1 cellular context compared by ENCODE assay signal in the genomic region with DNA sequence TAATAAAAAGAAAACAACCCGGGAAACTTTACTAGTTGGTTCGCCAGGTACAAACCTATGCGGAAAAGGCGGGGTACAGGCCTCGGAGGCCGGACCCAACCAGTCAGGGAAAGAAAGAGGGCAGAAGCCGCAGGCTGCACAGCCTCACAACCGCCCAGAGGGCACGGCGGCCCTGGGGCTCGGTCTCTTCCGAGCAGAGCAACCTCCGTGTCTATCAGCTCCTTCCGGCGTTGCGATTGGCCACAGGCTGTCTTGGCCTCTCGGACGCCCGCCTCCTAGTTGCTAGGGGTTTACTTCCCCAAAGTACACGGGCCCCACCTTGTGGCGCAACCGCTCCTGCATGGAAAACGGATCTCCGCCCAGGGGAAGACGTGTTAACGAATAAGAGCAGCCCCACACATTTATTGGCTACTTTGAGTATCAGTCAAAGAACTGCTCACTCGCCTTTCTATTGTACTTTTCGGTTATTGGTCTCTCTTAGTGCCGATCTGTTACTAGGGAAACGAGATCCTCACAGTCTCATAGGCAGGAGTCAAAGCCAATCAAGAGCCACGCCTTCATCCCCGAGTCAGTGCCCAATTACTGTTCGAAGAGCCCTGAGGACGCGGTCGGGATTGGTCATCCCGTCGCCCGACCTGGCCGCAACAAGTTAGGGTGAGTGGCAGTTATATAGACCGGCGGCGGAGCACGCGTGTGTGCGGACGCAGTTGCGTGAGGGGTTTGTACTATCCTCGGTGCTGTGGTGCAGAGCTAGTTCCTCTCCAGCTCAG.
A peak's percentile ranks its signal among the peaks of the same experiment; 100 is the strongest.
TF ChIP-seq lines count a peak whose summit lies in the region.

A gene (plus strand): TSS at position 696 of the 770 bp plus-strand sequence. CDS start 14,667 bp downstream, outside the sequence.

TF ChIP-seq in GM12878, 131 proteins besides CTCF, POLR2A, EP300 and RAD21 (continued from another document and continues in another):
- TF ChIP-seq, protein P1, sequence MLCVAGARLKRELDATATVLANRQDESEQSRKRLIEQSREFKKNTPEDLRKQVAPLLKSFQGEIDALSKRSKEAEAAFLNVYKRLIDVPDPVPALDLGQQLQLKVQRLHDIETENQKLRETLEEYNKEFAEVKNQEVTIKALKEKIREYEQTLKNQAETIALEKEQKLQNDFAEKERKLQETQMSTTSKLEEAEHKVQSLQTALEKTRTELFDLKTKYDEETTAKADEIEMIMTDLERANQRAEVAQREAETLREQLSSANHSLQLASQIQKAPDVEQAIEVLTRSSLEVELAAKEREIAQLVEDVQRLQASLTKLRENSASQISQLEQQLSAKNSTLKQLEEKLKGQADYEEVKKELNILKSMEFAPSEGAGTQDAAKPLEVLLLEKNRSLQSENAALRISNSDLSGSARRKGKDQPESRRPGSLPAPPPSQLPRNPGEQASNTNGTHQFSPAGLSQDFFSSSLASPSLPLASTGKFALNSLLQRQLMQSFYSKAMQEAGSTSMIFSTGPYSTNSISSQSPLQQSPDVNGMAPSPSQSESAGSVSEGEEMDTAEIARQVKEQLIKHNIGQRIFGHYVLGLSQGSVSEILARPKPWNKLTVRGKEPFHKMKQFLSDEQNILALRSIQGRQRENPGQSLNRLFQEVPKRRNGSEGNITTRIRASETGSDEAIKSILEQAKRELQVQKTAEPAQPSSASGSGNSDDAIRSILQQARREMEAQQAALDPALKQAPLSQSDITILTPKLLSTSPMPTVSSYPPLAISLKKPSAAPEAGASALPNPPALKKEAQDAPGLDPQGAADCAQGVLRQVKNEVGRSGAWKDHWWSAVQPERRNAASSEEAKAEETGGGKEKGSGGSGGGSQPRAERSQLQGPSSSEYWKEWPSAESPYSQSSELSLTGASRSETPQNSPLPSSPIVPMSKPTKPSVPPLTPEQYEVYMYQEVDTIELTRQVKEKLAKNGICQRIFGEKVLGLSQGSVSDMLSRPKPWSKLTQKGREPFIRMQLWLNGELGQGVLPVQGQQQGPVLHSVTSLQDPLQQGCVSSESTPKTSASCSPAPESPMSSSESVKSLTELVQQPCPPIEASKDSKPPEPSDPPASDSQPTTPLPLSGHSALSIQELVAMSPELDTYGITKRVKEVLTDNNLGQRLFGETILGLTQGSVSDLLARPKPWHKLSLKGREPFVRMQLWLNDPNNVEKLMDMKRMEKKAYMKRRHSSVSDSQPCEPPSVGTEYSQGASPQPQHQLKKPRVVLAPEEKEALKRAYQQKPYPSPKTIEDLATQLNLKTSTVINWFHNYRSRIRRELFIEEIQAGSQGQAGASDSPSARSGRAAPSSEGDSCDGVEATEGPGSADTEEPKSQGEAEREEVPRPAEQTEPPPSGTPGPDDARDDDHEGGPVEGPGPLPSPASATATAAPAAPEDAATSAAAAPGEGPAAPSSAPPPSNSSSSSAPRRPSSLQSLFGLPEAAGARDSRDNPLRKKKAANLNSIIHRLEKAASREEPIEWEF (IDR thresholded peaks at IDR 0.05; ENCODE audit: insufficient replicate concordance, low read depth, low read length) = no peak
- 0 out of 2 replicates have a peak, but pooled peaks have one; percentile 47 for TF ChIP-seq CHD4 (IDR thresholded peaks at IDR 0.05)
- TF ChIP-seq MEF2A (IDR thresholded peaks at IDR 0.05; ENCODE audit: insufficient read depth, low read depth, low read length) = no peak
- no peak for TF ChIP-seq SRF (IDR thresholded peaks at IDR 0.05; ENCODE audit: low read depth in 2 of 2, low read length in 2 of 2)
- TF ChIP-seq IRF4 (IDR thresholded peaks at IDR 0.05; ENCODE audit: low read depth, low read length) = 0 out of 2 replicates have a peak, but pooled peaks have one; percentile 11
- TF ChIP-seq CHD2 (IDR thresholded peaks at IDR 0.05; ENCODE audit: borderline replicate concordance, low read depth, low read length) = peak; percentile 97
- TF ChIP-seq, protein P2, sequence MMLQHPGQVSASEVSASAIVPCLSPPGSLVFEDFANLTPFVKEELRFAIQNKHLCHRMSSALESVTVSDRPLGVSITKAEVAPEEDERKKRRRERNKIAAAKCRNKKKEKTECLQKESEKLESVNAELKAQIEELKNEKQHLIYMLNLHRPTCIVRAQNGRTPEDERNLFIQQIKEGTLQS (IDR thresholded peaks at IDR 0.05; ENCODE audit: borderline replicate concordance, extremely low read depth, low read depth, low read length) = no peak
- TF ChIP-seq SREBF1 (IDR thresholded peaks at IDR 0.05; ENCODE audit: low read length) = peak; percentile 20; the same call in 1 of the 2 replicates
- TF ChIP-seq BHLHE40 (IDR thresholded peaks at IDR 0.05; ENCODE audit: borderline replicate concordance in 1 of 2, low read depth in 2 of 2, low read length in 1 of 2) = peak; percentile 91 to 96
- TF ChIP-seq ZSCAN29 (IDR thresholded peaks at IDR 0.05) = no peak
- TF ChIP-seq YBX1 (IDR thresholded peaks at IDR 0.05) = no peak
- TF ChIP-seq SUZ12 (IDR thresholded peaks at IDR 0.05; ENCODE audit: unreplicated experiment) = no peak
- TF ChIP-seq NR2C2 (IDR thresholded peaks at IDR 0.05; ENCODE audit: borderline replicate concordance, control insufficient read depth, insufficient read length, low read depth) = no peak
- TF ChIP-seq EED (IDR thresholded peaks at IDR 0.05; ENCODE audit: low read depth) = no peak
- TF ChIP-seq, protein P3, sequence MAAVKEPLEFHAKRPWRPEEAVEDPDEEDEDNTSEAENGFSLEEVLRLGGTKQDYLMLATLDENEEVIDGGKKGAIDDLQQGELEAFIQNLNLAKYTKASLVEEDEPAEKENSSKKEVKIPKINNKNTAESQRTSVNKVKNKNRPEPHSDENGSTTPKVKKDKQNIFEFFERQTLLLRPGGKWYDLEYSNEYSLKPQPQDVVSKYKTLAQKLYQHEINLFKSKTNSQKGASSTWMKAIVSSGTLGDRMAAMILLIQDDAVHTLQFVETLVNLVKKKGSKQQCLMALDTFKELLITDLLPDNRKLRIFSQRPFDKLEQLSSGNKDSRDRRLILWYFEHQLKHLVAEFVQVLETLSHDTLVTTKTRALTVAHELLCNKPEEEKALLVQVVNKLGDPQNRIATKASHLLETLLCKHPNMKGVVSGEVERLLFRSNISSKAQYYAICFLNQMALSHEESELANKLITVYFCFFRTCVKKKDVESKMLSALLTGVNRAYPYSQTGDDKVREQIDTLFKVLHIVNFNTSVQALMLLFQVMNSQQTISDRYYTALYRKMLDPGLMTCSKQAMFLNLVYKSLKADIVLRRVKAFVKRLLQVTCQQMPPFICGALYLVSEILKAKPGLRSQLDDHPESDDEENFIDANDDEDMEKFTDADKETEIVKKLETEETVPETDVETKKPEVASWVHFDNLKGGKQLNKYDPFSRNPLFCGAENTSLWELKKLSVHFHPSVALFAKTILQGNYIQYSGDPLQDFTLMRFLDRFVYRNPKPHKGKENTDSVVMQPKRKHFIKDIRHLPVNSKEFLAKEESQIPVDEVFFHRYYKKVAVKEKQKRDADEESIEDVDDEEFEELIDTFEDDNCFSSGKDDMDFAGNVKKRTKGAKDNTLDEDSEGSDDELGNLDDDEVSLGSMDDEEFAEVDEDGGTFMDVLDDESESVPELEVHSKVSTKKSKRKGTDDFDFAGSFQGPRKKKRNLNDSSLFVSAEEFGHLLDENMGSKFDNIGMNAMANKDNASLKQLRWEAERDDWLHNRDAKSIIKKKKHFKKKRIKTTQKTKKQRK (IDR thresholded peaks at IDR 0.05; ENCODE audit: low read depth, low read length) = peak; percentile 95
- peak; percentile 88 for TF ChIP-seq CREB1 (IDR thresholded peaks at IDR 0.05; ENCODE audit: low read depth)
- peak; percentile 88; the same call in 1 of the 2 replicates for TF ChIP-seq MXI1 (IDR thresholded peaks at IDR 0.05; ENCODE audit: low read depth, low read length)
- peak; percentile 5; the same call in 1 of the 2 replicates for TF ChIP-seq CBX5 (IDR thresholded peaks at IDR 0.05; ENCODE audit: low read depth)
- TF ChIP-seq SMAD1 (IDR thresholded peaks at IDR 0.05; ENCODE audit: low read depth, partially characterized antibody) = peak; percentile 61
- TF ChIP-seq, protein P4, sequence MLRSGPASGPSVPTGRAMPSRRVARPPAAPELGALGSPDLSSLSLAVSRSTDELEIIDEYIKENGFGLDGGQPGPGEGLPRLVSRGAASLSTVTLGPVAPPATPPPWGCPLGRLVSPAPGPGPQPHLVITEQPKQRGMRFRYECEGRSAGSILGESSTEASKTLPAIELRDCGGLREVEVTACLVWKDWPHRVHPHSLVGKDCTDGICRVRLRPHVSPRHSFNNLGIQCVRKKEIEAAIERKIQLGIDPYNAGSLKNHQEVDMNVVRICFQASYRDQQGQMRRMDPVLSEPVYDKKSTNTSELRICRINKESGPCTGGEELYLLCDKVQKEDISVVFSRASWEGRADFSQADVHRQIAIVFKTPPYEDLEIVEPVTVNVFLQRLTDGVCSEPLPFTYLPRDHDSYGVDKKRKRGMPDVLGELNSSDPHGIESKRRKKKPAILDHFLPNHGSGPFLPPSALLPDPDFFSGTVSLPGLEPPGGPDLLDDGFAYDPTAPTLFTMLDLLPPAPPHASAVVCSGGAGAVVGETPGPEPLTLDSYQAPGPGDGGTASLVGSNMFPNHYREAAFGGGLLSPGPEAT (IDR thresholded peaks at IDR 0.05; ENCODE audit: low read depth) = no peak
- TF ChIP-seq POLR2AphosphoS5 (IDR thresholded peaks at IDR 0.05; ENCODE audit: low read length) = peak; percentile 99
- peak; percentile 2; the same call in 1 of the 2 replicates for TF ChIP-seq SIN3A (IDR thresholded peaks at IDR 0.05; ENCODE audit: low read depth, low read length)
- TF ChIP-seq, protein P5, sequence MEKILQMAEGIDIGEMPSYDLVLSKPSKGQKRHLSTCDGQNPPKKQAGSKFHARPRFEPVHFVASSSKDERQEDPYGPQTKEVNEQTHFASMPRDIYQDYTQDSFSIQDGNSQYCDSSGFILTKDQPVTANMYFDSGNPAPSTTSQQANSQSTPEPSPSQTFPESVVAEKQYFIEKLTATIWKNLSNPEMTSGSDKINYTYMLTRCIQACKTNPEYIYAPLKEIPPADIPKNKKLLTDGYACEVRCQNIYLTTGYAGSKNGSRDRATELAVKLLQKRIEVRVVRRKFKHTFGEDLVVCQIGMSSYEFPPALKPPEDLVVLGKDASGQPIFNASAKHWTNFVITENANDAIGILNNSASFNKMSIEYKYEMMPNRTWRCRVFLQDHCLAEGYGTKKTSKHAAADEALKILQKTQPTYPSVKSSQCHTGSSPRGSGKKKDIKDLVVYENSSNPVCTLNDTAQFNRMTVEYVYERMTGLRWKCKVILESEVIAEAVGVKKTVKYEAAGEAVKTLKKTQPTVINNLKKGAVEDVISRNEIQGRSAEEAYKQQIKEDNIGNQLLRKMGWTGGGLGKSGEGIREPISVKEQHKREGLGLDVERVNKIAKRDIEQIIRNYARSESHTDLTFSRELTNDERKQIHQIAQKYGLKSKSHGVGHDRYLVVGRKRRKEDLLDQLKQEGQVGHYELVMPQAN (conservative IDR thresholded peaks at IDR 0.05) = peak; percentile 31; the same call in 1 of the 2 replicates
- peak; percentile 95 for TF ChIP-seq KLF5 (IDR thresholded peaks at IDR 0.05; ENCODE audit: partially characterized antibody)
- 0 out of 2 replicates have a peak, but pooled peaks have one; percentile 34 for TF ChIP-seq WRNIP1 (IDR thresholded peaks at IDR 0.05; ENCODE audit: borderline replicate concordance, low read depth, low read length)
- 0 out of 2 replicates have a peak, but pooled peaks have one; percentile 33 for TF ChIP-seq HDAC2 (IDR thresholded peaks at IDR 0.05)
- peak; percentile 89 for TF ChIP-seq ZNF622 (IDR thresholded peaks at IDR 0.05)
- no peak for TF ChIP-seq RAD51 (IDR thresholded peaks at IDR 0.05)
- TF ChIP-seq PAX8 (IDR thresholded peaks at IDR 0.05) = no peak
- TF ChIP-seq FOXK2 (IDR thresholded peaks at IDR 0.05) = no peak
- TF ChIP-seq, protein P6, sequence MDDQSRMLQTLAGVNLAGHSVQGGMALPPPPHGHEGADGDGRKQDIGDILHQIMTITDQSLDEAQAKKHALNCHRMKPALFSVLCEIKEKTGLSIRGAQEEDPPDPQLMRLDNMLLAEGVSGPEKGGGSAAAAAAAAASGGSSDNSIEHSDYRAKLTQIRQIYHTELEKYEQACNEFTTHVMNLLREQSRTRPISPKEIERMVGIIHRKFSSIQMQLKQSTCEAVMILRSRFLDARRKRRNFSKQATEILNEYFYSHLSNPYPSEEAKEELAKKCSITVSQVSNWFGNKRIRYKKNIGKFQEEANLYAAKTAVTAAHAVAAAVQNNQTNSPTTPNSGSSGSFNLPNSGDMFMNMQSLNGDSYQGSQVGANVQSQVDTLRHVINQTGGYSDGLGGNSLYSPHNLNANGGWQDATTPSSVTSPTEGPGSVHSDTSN (IDR thresholded peaks at IDR 0.05; ENCODE audit: insufficient replicate concordance, low read depth, low read length) = peak; percentile 97
- no peak; the same call in none of the 2 replicates for TF ChIP-seq NBN (IDR thresholded peaks at IDR 0.05)
- TF ChIP-seq ZBED1 (IDR thresholded peaks at IDR 0.05; ENCODE audit: borderline replicate concordance) = no peak
- TF ChIP-seq KAT2A (conservative IDR thresholded peaks at IDR 0.05; ENCODE audit: control insufficient read depth, low read depth, low read length) = no peak
- TF ChIP-seq SREBF2 (IDR thresholded peaks at IDR 0.05; ENCODE audit: low read length) = peak; percentile 63
- TF ChIP-seq HCFC1 (IDR thresholded peaks at IDR 0.05; ENCODE audit: low read length) = peak; percentile 29; the same call in 1 of the 2 replicates
- TF ChIP-seq SUPT20H (IDR thresholded peaks at IDR 0.05; ENCODE audit: borderline replicate concordance, control insufficient read depth, low read depth, low read length) = no peak
- peak; percentile 34; the same call in 1 of the 2 replicates for TF ChIP-seq SMC3 (IDR thresholded peaks at IDR 0.05; ENCODE audit: borderline replicate concordance, low read length)
- peak; percentile 82 for TF ChIP-seq YY1 (IDR thresholded peaks at IDR 0.05; ENCODE audit: low read depth, low read length)
- TF ChIP-seq DPF2 (IDR thresholded peaks at IDR 0.05) = peak; percentile 100
- TF ChIP-seq, protein P7, sequence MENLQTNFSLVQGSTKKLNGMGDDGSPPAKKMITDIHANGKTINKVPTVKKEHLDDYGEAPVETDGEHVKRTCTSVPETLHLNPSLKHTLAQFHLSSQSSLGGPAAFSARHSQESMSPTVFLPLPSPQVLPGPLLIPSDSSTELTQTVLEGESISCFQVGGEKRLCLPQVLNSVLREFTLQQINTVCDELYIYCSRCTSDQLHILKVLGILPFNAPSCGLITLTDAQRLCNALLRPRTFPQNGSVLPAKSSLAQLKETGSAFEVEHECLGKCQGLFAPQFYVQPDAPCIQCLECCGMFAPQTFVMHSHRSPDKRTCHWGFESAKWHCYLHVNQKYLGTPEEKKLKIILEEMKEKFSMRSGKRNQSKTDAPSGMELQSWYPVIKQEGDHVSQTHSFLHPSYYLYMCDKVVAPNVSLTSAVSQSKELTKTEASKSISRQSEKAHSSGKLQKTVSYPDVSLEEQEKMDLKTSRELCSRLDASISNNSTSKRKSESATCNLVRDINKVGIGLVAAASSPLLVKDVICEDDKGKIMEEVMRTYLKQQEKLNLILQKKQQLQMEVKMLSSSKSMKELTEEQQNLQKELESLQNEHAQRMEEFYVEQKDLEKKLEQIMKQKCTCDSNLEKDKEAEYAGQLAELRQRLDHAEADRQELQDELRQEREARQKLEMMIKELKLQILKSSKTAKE (IDR thresholded peaks at IDR 0.05; ENCODE audit: low read depth, poor library complexity, severe bottlenecking) = peak; percentile 97
- TF ChIP-seq NR2C1 (IDR thresholded peaks at IDR 0.05) = peak; percentile 70
- peak; percentile 75 for TF ChIP-seq CBFB (IDR thresholded peaks at IDR 0.05; ENCODE audit: low read depth)
- TF ChIP-seq, protein P8, sequence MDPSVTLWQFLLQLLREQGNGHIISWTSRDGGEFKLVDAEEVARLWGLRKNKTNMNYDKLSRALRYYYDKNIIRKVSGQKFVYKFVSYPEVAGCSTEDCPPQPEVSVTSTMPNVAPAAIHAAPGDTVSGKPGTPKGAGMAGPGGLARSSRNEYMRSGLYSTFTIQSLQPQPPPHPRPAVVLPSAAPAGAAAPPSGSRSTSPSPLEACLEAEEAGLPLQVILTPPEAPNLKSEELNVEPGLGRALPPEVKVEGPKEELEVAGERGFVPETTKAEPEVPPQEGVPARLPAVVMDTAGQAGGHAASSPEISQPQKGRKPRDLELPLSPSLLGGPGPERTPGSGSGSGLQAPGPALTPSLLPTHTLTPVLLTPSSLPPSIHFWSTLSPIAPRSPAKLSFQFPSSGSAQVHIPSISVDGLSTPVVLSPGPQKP (IDR thresholded peaks at IDR 0.05; ENCODE audit: low read depth, low read length) = peak; percentile 54; the same call in 1 of the 2 replicates
